ENCODE assay signal across 1 cellular context in genomic region chr5:95798048-95798447, GRCh38.
TF ChIP-seq lines count a peak whose summit lies in the region.

No MANE protein-coding gene starts in this region.

TF ChIP-seq in A549, 52 proteins besides CTCF, POLR2A, EP300 and RAD21 (continued from another document):
- TF ChIP-seq, protein P1, sequence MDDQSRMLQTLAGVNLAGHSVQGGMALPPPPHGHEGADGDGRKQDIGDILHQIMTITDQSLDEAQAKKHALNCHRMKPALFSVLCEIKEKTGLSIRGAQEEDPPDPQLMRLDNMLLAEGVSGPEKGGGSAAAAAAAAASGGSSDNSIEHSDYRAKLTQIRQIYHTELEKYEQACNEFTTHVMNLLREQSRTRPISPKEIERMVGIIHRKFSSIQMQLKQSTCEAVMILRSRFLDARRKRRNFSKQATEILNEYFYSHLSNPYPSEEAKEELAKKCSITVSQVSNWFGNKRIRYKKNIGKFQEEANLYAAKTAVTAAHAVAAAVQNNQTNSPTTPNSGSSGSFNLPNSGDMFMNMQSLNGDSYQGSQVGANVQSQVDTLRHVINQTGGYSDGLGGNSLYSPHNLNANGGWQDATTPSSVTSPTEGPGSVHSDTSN (IDR thresholded peaks at IDR 0.05), result no peak
- TF ChIP-seq CEBPB (IDR thresholded peaks at IDR 0.05), result peak; percentile 73 to 80
